8 cellular contexts compared by ENCODE assay signal in the genomic region with DNA sequence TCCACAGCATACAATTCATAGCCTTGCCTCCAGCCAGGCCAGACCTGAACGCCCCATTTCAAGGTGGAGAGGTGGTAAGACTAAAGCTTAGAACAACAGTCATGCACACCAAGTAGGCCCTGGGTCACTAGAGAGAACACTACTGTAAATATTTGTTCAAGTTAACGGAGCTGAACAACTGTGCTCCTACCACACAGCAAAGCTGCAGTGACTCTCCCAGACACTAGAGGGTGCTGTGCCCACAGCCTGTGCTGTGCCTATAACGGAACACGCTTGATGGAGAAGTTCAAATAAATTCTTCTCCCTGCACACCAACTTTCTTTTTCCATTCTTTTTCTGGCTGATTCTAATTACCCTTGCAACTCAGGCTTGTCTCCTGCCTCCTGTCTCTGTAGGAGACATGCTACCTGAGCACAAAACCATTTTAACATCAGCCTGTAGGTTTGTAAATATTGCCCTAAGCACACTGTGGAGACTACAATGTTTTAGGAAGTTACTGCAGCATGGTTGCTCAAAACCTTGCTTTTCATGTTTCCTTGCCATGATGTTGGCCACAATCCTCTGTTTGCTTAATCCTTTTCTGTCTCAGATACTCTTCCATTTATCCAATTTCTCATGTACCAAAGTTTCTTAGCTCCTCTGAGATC.
DNase-seq lines count a peak whose midpoint lies in the region; ATAC-seq and TF ChIP-seq lines count a peak whose summit lies in the region.
"Not testable (repeated sequence)": the region's sequence is repeated elsewhere in the genome, so short reads cannot be mapped to it uniquely, and the experiment has no call there.

No MANE protein-coding gene starts in this region.

- H3K36me3 Mint-ChIP-seq in HFFc6 (ENCODE audit: low read depth); T-helper 1 cell treated with Interleukin-12 subunit alpha and Interleukin-12 subunit beta and Interleukin-4 antibody, amounts not matched to agents 30 μg/mL and 1 μg/mL, for 36 hours (ENCODE audit: low read depth); activated naive CD4-positive, alpha-beta T cell treated with anti-CD3 and anti-CD28 coated beads, Interleukin-2, amount 10 ng/mL, durations not matched to agents 7 days and 5 days: not testable (repeated sequence)

- TF ChIP-seq POLR2A in upper lobe of left lung (IDR thresholded peaks at IDR 0.05), result not testable (repeated sequence)

- DNase-seq in GM04504 (ENCODE audit: low read depth) (peak; percentile 10), HFFc6 (peak; percentile 29), NCI-H1694 (lab: John Stamatoyannopoulos, UW) (peak; percentile 12), Right ventricle myocardium superior (peak; percentile 67), psoas muscle (peak; percentile 39 to 56), upper lobe of left lung (peak in 1 of 2 donors; percentile 80)
- peak; percentile 74 for DNase-seq in activated naive CD4-positive, alpha-beta T cell treated with anti-CD3 and anti-CD28 coated beads, Interleukin-2, amount 10 ng/mL, durations not matched to agents 7 days and 5 days

- H3K27ac ChIP-seq in psoas muscle, upper lobe of left lung: not testable (repeated sequence)

- TF ChIP-seq EP300 in upper lobe of left lung (IDR thresholded peaks at IDR 0.05), result not testable (repeated sequence)

- not testable (repeated sequence) for H3K4me1 Mint-ChIP-seq in HFFc6 (ENCODE audit: low read depth); activated naive CD4-positive, alpha-beta T cell treated with anti-CD3 and anti-CD28 coated beads, Interleukin-2, amount 10 ng/mL, durations not matched to agents 7 days and 5 days
- peaks cover 12% of the 10 kb centered on the region for H3K4me1 Mint-ChIP-seq in T-helper 1 cell treated with Interleukin-12 subunit alpha and Interleukin-12 subunit beta and Interleukin-4 antibody, amounts not matched to agents 30 μg/mL and 1 μg/mL, for 36 hours (ENCODE audit: low read depth)

- not testable (repeated sequence) for H3K4me1 ChIP-seq in psoas muscle
- H3K4me1 ChIP-seq in upper lobe of left lung, result peaks cover 3 to 17% (median 12%) of the 10 kb centered on the region in 4 donors

- H3K9me3 Mint-ChIP-seq in HFFc6; T-helper 1 cell treated with Interleukin-12 subunit alpha and Interleukin-12 subunit beta and Interleukin-4 antibody, amounts not matched to agents 30 μg/mL and 1 μg/mL, for 36 hours; activated naive CD4-positive, alpha-beta T cell treated with anti-CD3 and anti-CD28 coated beads, Interleukin-2, amount 10 ng/mL, durations not matched to agents 7 days and 5 days: not testable (repeated sequence)

- TF ChIP-seq CTCF in HFFc6 (IDR thresholded peaks at IDR 0.05), result peak; percentile 77
- TF ChIP-seq CTCF in psoas muscle (IDR thresholded peaks at IDR 0.05), result peak; percentile 78
- TF ChIP-seq CTCF in upper lobe of left lung (IDR thresholded peaks at IDR 0.05), result peak in 5 of 6 experiments; percentile 49 to 88 (median 79)

- H3K27me3 ChIP-seq in psoas muscle (ENCODE audit: insufficient read depth in 3 of 3, low read length in 2 of 3); upper lobe of left lung: not testable (repeated sequence)

- peak overlapping the region; percentile 63; the same call in 1 of the 2 replicates for H3K4me3 Mint-ChIP-seq in HFFc6
- not testable (repeated sequence) for H3K4me3 Mint-ChIP-seq in T-helper 1 cell treated with Interleukin-12 subunit alpha and Interleukin-12 subunit beta and Interleukin-4 antibody, amounts not matched to agents 30 μg/mL and 1 μg/mL, for 36 hours; activated naive CD4-positive, alpha-beta T cell treated with anti-CD3 and anti-CD28 coated beads, Interleukin-2, amount 10 ng/mL, durations not matched to agents 7 days and 5 days

- whole genome bisulfite sequencing in psoas muscle, 3 donors, result 25 to 39% (median 34%) methylated on average over 4 of the region's 4 CpGs
- 17 to 32% methylated on average over 3 to 4 of the region's 4 CpGs for WGBS in upper lobe of left lung, 2 donors

- CTCF ChIA-PET in activated naive CD4-positive, alpha-beta T cell treated with anti-CD3 and anti-CD28 coated beads, Interleukin-2, amount 10 ng/mL, durations not matched to agents 7 days and 5 days (lab: Charles Lee), result interaction anchor here (0.5 to 2.1 kb wide), 12 partner anchors 9 to 264 kb away, joined by 3 to 15 read pairs (median 4); a partner anchor contains a TSS

- intact Hi-C loops in Right ventricle myocardium superior (cut with DNase I), result not testable (repeated sequence)
- intact Hi-C loops in psoas muscle (cut with DNase I), result loop anchor here (5.0 kb wide), 1 partner anchor 184 kb away; no protein-coding TSS in a partner anchor

- H3K27me3 Mint-ChIP-seq in HFFc6 (ENCODE audit: insufficient read depth); T-helper 1 cell treated with Interleukin-12 subunit alpha and Interleukin-12 subunit beta and Interleukin-4 antibody, amounts not matched to agents 30 μg/mL and 1 μg/mL, for 36 hours (ENCODE audit: low read depth); activated naive CD4-positive, alpha-beta T cell treated with anti-CD3 and anti-CD28 coated beads, Interleukin-2, amount 10 ng/mL, durations not matched to agents 7 days and 5 days: not testable (repeated sequence)

- not testable (repeated sequence) for H3K9me3 ChIP-seq in psoas muscle, upper lobe of left lung

- not testable (repeated sequence) for H3K36me3 ChIP-seq in psoas muscle (ENCODE audit: insufficient read depth in 1 of 2, low read depth in 1 of 2); upper lobe of left lung

- not testable (repeated sequence) for H3K4me3 ChIP-seq in psoas muscle, upper lobe of left lung

- peak; percentile 75 for ATAC-seq in Right ventricle myocardium superior (ENCODE audit: poor library complexity)
- ATAC-seq in psoas muscle, result peak; percentile 59 to 74 (median 66)
- ATAC-seq in upper lobe of left lung (ENCODE audit: low FRiP score in 2 of 2), result peak; percentile 91 to 95

- not testable (repeated sequence) for H3K27ac Mint-ChIP-seq in HFFc6; activated naive CD4-positive, alpha-beta T cell treated with anti-CD3 and anti-CD28 coated beads, Interleukin-2, amount 10 ng/mL, durations not matched to agents 7 days and 5 days
- peak overlapping the region; percentile 8 for H3K27ac Mint-ChIP-seq in T-helper 1 cell treated with Interleukin-12 subunit alpha and Interleukin-12 subunit beta and Interleukin-4 antibody, amounts not matched to agents 30 μg/mL and 1 μg/mL, for 36 hours
